In the genomic region with DNA sequence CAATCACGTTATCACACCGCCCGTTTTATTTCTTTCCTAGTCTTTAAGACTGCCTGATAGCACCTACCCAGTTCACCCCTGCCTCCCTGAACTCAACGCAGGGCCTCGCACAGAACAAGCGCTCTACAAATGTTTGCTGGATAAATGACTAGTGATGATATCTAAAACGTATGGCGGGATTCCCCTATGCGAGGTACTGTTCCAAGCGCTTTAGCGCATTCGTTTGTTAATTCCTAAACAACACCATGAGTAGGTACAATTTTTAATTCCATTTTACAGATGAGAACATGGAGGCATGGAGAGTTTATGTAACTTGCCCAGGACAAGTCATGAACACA, we compare ENCODE assay signal across 15 cellular contexts. TPM values are rescaled to one million over a fixed set of nuclear protein-coding genes. Genes with fewer than 3 reads are reported as not detected.
DNase-seq lines count a peak whose midpoint lies in the region; ATAC-seq and TF ChIP-seq lines count a peak whose summit lies in the region.
"Had no signal": no experiment of that assay in that cellular context is flagged by ENCODE, and none has a peak within 500 bp of the region (broad histone marks: within the 10 kb centered on the region; RNA-seq: fewer than 3 reads in every experiment).

No MANE protein-coding gene starts in this region.

- 5% methylated on average over 12 of the region's 12 CpGs for WGBS in right cardiac atrium
- WGBS in mesendoderm (ENCODE audit: extremely low coverage, insufficient coverage, low lambda C conversion rate), result no CpG with 5 or more reads among the region's 12 CpGs
- 0 to 6% methylated on average over 5 to 12 of the region's 12 CpGs for WGBS in gastroesophageal sphincter (ENCODE audit: low coverage in 1 of 2), 2 donors
- 7% methylated on average over 12 of the region's 12 CpGs for WGBS in upper lobe of left lung, 2 donors

- no peak overlapping the region for H3K18ac ChIP-seq in mesendoderm (ENCODE audit: low read length)

- DNase-seq in right cardiac atrium (no peak), Right ventricle myocardium superior (no peak), mesendoderm (peak; percentile 25), upper lobe of left lung (no peak), NK-92 (lab: John Stamatoyannopoulos, UW; ENCODE audit: unreplicated experiment) (no peak)
- DNase-seq in activated naive CD8-positive, alpha-beta T cell treated with anti-CD3 and anti-CD28 coated beads for 36 hours, result no peak
- no peak for DNase-seq in stimulated activated CD4-positive, alpha-beta T cell treated with anti-CD3 and anti-CD28 coated beads, Interleukin-2, amount 100 ng/mL, for 48 hours
- DNase-seq: brain microvascular endothelial cell; C1 segment of cervical spinal cord; NCI-H1436 treated with DMSO at 0.1 percent for 48 hours; NCI-H526 treated with DMSO at 0.1 percent for 48 hours; stimulated activated CD4-positive, alpha-beta T cell treated with anti-CD3 and anti-CD28 coated beads, Interleukin-4, amount 100 ng/mL, for 1 hour; stimulated activated naive CD4-positive, alpha-beta T cell treated with Interleukin-2 at 50 U/mL for 16 hours had no signal

- no peak overlapping the region for H4K8ac ChIP-seq in mesendoderm (ENCODE audit: low read depth, low read length)

- H3K9me3 ChIP-seq in right cardiac atrium (ENCODE audit: control insufficient read depth, low read length) (no peaks in the 10 kb centered on the region), gastroesophageal sphincter (no peaks in the 10 kb centered on the region), upper lobe of left lung (no peaks in the 10 kb centered on the region)

- H3K4me3 Mint-ChIP-seq in activated naive CD8-positive, alpha-beta T cell treated with anti-CD3 and anti-CD28 coated beads for 36 hours, result peak overlapping the region; percentile 35

- TF ChIP-seq EP300 in gastroesophageal sphincter (IDR thresholded peaks at IDR 0.05), result no peak
- no peak for TF ChIP-seq EP300 in upper lobe of left lung (IDR thresholded peaks at IDR 0.05)

- H3K4me2 ChIP-seq in mesendoderm (ENCODE audit: low read length), result peak overlapping the region; percentile 60

- H3K9me3 Mint-ChIP-seq in activated naive CD8-positive, alpha-beta T cell treated with anti-CD3 and anti-CD28 coated beads for 36 hours, result no peaks in the 10 kb centered on the region

- H3K4me3 ChIP-seq in right cardiac atrium (ENCODE audit: low read length) (peak overlapping the region; percentile 0), mesendoderm (ENCODE audit: low read length) (no peak overlapping the region), gastroesophageal sphincter (peak overlapping the region in 1 of 2 donors; percentile 14), upper lobe of left lung (no peak overlapping the region)
- H3K4me3 ChIP-seq: K562 had no signal

- H3K4me1 ChIP-seq in right cardiac atrium (ENCODE audit: control insufficient read depth, insufficient read depth, low read length) (peaks cover 2% of the 10 kb centered on the region), mesendoderm (ENCODE audit: control insufficient read depth, low read depth, low read length) (peaks cover 2% of the 10 kb centered on the region), gastroesophageal sphincter (peaks cover 0 to 22% (median 3%) of the 10 kb centered on the region in 3 donors), upper lobe of left lung (peaks cover 11 to 26% (median 14%) of the 10 kb centered on the region in 4 donors)

- peaks cover 12% of the 10 kb centered on the region for H3K4me1 Mint-ChIP-seq in activated naive CD8-positive, alpha-beta T cell treated with anti-CD3 and anti-CD28 coated beads for 36 hours

- intact Hi-C loops in right cardiac atrium (cut with DNase I) (no loop called here), Right ventricle myocardium superior (cut with DNase I) (no loop called here)

- no peak overlapping the region for H2BK15ac ChIP-seq in mesendoderm (replicated peaks; ENCODE audit: low read depth)

- ATAC-seq in right cardiac atrium (no peak), Right ventricle myocardium superior (ENCODE audit: poor library complexity) (no peak), gastroesophageal sphincter (no peak), upper lobe of left lung (ENCODE audit: low FRiP score in 2 of 2) (no peak)

- TF ChIP-seq CTCF in gastroesophageal sphincter (IDR thresholded peaks at IDR 0.05) (no peak), upper lobe of left lung (IDR thresholded peaks at IDR 0.05) (no peak)

- H3K36me3 ChIP-seq in mesendoderm (ENCODE audit: control insufficient read depth, insufficient read depth, low read length) (no peaks in the 10 kb centered on the region), gastroesophageal sphincter (no peaks in the 10 kb centered on the region), upper lobe of left lung (no peaks in the 10 kb centered on the region)
- H3K36me3 ChIP-seq: brain microvascular endothelial cell had no signal

- no peak overlapping the region for H2BK120ac ChIP-seq in mesendoderm (ENCODE audit: low read depth, low read length)

- no peak overlapping the region for H3K56ac ChIP-seq in mesendoderm (ENCODE audit: low read length)

- H3K9ac ChIP-seq in mesendoderm (ENCODE audit: low read length), result no peak overlapping the region

- H3K27me3 ChIP-seq in right cardiac atrium (ENCODE audit: control insufficient read depth, insufficient read depth) (peaks cover 2% of the 10 kb centered on the region), mesendoderm (ENCODE audit: insufficient read depth, low read length, poor library complexity) (peaks cover 60% of the 10 kb centered on the region), gastroesophageal sphincter (peaks cover 97% of the 10 kb centered on the region), upper lobe of left lung (peaks cover 0 to 57% (median 30%) of the 10 kb centered on the region in 4 donors)

- no peaks in the 10 kb centered on the region for H3K79me1 ChIP-seq in mesendoderm (ENCODE audit: low read length)

- TF ChIP-seq POLR2A in gastroesophageal sphincter (IDR thresholded peaks at IDR 0.05) (no peak), upper lobe of left lung (IDR thresholded peaks at IDR 0.05) (no peak)

- H3K27ac ChIP-seq in right cardiac atrium (ENCODE audit: low read length) (no peak overlapping the region), mesendoderm (ENCODE audit: low read depth, low read length) (no peak overlapping the region), gastroesophageal sphincter (no peak overlapping the region), upper lobe of left lung (no peak overlapping the region)
- H3K27ac ChIP-seq: brain microvascular endothelial cell had no signal

- H2AK5ac ChIP-seq in mesendoderm (ENCODE audit: low read length), result no peak overlapping the region

- H2BK5ac ChIP-seq in mesendoderm (ENCODE audit: low read length), result no peak overlapping the region

- no peaks in the 10 kb centered on the region for H3K79me2 ChIP-seq in mesendoderm (ENCODE audit: control insufficient read depth, insufficient read depth, low read length)

- H3K4ac ChIP-seq in mesendoderm (ENCODE audit: low read depth, low read length), result no peak overlapping the region

- H3K27ac Mint-ChIP-seq in activated naive CD8-positive, alpha-beta T cell treated with anti-CD3 and anti-CD28 coated beads for 36 hours, result no peak overlapping the region

- no peaks in the 10 kb centered on the region for H3K36me3 Mint-ChIP-seq in activated naive CD8-positive, alpha-beta T cell treated with anti-CD3 and anti-CD28 coated beads for 36 hours

- H3K27me3 Mint-ChIP-seq in activated naive CD8-positive, alpha-beta T cell treated with anti-CD3 and anti-CD28 coated beads for 36 hours, result peaks cover 88% of the 10 kb centered on the region

- no peak overlapping the region for H3K23ac ChIP-seq in mesendoderm (ENCODE audit: low read length)

- no peak overlapping the region for H4K5ac ChIP-seq in mesendoderm (ENCODE audit: low read length)

RNA-seq across cellular contexts. Expression of gene POU4F3, which starts 6.6 kb away (rescaled TPM):
- under 1 TPM in 1 of 4 donors, not detected in 3; 0.14 TPM for total RNA-seq in right cardiac atrium
- polyA plus RNA-seq in right cardiac atrium, result not detected
- total RNA-seq in Right ventricle myocardium superior, result not detected
- under 1 TPM in 1 of 2 experiments, not detected in 1; 0.08 TPM for total RNA-seq in activated naive CD8-positive, alpha-beta T cell treated with anti-CD3 and anti-CD28 coated beads for 36 hours
- polyA plus RNA-seq in mesendoderm (2013, experiment 1 of 2), result 0.11 TPM
- 0.08 TPM for polyA plus RNA-seq in mesendoderm (2013, experiment 2 of 2)
- not detected for total RNA-seq in gastroesophageal sphincter
- total RNA-seq in upper lobe of left lung, result under 1 TPM in 3 of 6 donors, not detected in 3; 0.10 to 0.55 (median 0.30) TPM
